Comparison of ENCODE assay signal across 9 cellular contexts in the genomic region with DNA sequence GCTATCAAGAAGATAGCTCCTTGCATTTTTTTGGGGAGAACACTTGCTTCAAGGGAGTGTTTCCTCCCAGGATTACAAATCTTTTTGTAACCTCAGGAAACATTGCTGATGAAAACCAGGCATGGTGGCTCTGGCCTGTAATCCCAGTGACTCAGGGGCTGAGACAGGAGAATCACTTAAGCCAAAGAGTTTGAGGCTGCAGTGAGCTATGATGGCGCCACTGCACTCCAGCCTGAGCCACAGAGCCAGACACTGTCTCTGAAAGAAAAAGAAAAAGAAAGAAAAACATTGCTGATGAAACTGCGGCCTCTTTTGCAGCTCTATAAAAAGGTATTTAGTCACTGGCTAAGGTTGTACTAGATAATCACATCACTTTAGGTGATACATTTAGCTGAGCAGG. TPM values are rescaled to one million over a fixed set of nuclear protein-coding genes. Genes with fewer than 3 reads are reported as not detected.
DNase-seq lines count a peak whose midpoint lies in the region; ATAC-seq and TF ChIP-seq lines count a peak whose summit lies in the region.
"Had no signal": no experiment of that assay in that cellular context is flagged by ENCODE, and none has a peak within 500 bp of the region (broad histone marks: within the 10 kb centered on the region; RNA-seq: fewer than 3 reads in every experiment).

No MANE protein-coding gene starts in this region.

- DNase-seq in ACHN (peak; percentile 37), adipocyte (ENCODE audit: low read depth) (peak; percentile 74), posterior vena cava (ENCODE audit: low spot score) (no peak), nucleus accumbens (lab: John Stamatoyannopoulos, UW) (no peak), pons (ENCODE audit: low spot score) (no peak)

- H3K9ac ChIP-seq in adipocyte (ENCODE audit: low read length), result peak overlapping the region; percentile 93
- H3K9ac ChIP-seq in liver (ENCODE audit: low read depth in 1 of 2, low read length in 2 of 2), result peak overlapping the region in 1 of 2 donors; percentile 100

- TF ChIP-seq CTCF in HEK293 (tag by site-specific recombination; IDR thresholded peaks at IDR 0.05), result no peak
- no peak for TF ChIP-seq CTCF in liver (IDR thresholded peaks at IDR 0.05; ENCODE audit: low read depth, low read length, missing input control)

- H3K9me3 ChIP-seq in HEK293 (ENCODE audit: control insufficient read depth, insufficient read depth, low read depth, low read length) (no peaks in the 10 kb centered on the region), adipocyte (ENCODE audit: control insufficient read depth, low read length) (peaks cover 4% of the 10 kb centered on the region), liver (ENCODE audit: control insufficient read depth in 4 of 4, low read length in 3 of 4) (no peaks in the 10 kb centered on the region)

- ATAC-seq in HG03025 (IDR thresholded peaks at IDR 0.05; ENCODE audit: low FRiP score, unreplicated experiment), result no peak

- CTCF ChIA-PET in HEK293 (lab: Yijun Ruan, JAX), result interaction anchor here (0.5 to 2.9 kb wide), 6 partner anchors 107 to 350 kb away, joined by 3 to 14 read pairs (median 4); no protein-coding TSS in a partner anchor

- no peaks in the 10 kb centered on the region for H3K4me1 ChIP-seq in HEK293 (ENCODE audit: control insufficient read depth, insufficient read depth, low read length)
- peaks cover 22% of the 10 kb centered on the region for H3K4me1 ChIP-seq in adipocyte (ENCODE audit: control insufficient read depth, insufficient read depth, low read length)
- H3K4me1 ChIP-seq in liver (ENCODE audit: control insufficient read depth in 4 of 4, insufficient read depth in 4 of 4, low read length in 3 of 4), result peaks cover 2 to 33% (median 24%) of the 10 kb centered on the region in 4 donors

- H3K36me3 ChIP-seq in HEK293 (ENCODE audit: control insufficient read depth in 2 of 2, insufficient read depth in 1 of 2, low read length in 2 of 2) (no peaks in the 10 kb centered on the region), adipocyte (ENCODE audit: control insufficient read depth, insufficient read depth, low read length, severe bottlenecking) (no peaks in the 10 kb centered on the region), liver (ENCODE audit: control insufficient read depth in 4 of 4, insufficient read depth in 3 of 4, low read depth in 1 of 4, low read length in 3 of 4) (no peaks in the 10 kb centered on the region)

- intact Hi-C loops in posterior vena cava (cut with DNase I), result no loop called here

- TF ChIP-seq RAD21 in liver (IDR thresholded peaks at IDR 0.05), result no peak

- no peak overlapping the region for H3K4me3 ChIP-seq in HEK293 (ENCODE audit: low read depth, low read length)
- H3K4me3 ChIP-seq in adipocyte (ENCODE audit: low read length), result peak overlapping the region; percentile 84
- no peak overlapping the region for H3K4me3 ChIP-seq in liver (ENCODE audit: low read depth in 1 of 3, low read length in 3 of 3)

- POLR2A ChIA-PET in HEK293 (lab: Yijun Ruan, JAX), result interaction anchor here (1.1 kb wide), 1 partner anchor 282 kb away, joined by 3 read pairs; no protein-coding TSS in a partner anchor

- H3K27me3 ChIP-seq in adipocyte (replicated peaks; ENCODE audit: control insufficient read depth, insufficient read depth, low read length), result no peaks in the 10 kb centered on the region
- H3K27me3 ChIP-seq in liver (ENCODE audit: control insufficient read depth in 4 of 4, insufficient read depth in 4 of 4, low read length in 3 of 4), result no peaks in the 10 kb centered on the region

- in situ Hi-C loops in ACHN (cut with HindIII; ENCODE audit: low pct_ligation_motif_present, low pct_unique_long_range_greater_than_20kb, low sequenced_read_pairs), result no loop called here

- H3K27ac ChIP-seq in HEK293 (ENCODE audit: extremely low read depth, low read depth, low read length) (no peak overlapping the region), liver (ENCODE audit: low read depth in 1 of 2, low read length in 2 of 2) (peak overlapping the region; percentile 97 to 100)
- H3K27ac ChIP-seq: HL-60 had no signal

- WGBS in liver, result 95% methylated on average over 2 of the region's 2 CpGs

TF ChIP-seq in HEK293, 187 proteins besides CTCF, POLR2A, EP300 and RAD21:
- TF ChIP-seq PRDM1 (tag by site-specific recombination; IDR thresholded peaks at IDR 0.05) (no peak), TRIM28 (IDR thresholded peaks at IDR 0.05; ENCODE audit: borderline replicate concordance, low read length) (0 out of 2 replicates have a peak, but pooled peaks have one; percentile 10)

TF ChIP-seq in liver, 16 proteins besides CTCF, POLR2A, EP300 and RAD21:
- TF ChIP-seq TAF1 (conservative IDR thresholded peaks at IDR 0.05) (no peak), JUND (IDR thresholded peaks at IDR 0.05) (no peak), SP1 (IDR thresholded peaks at IDR 0.05) (no peak), FOXA1 (IDR thresholded peaks at IDR 0.05) (no peak), FOXA2 (IDR thresholded peaks at IDR 0.05) (no peak), HNF4G (IDR thresholded peaks at IDR 0.05) (no peak), HNF4A (conservative IDR thresholded peaks at IDR 0.05) (no peak), EGR1 (IDR thresholded peaks at IDR 0.05; ENCODE audit: low read depth in 2 of 2) (no peak), NR2F2 (IDR thresholded peaks at IDR 0.05) (no peak), YY1 (IDR thresholded peaks at IDR 0.05) (no peak), GABPA (IDR thresholded peaks at IDR 0.05 in 1 of 2, conservative IDR thresholded peaks at IDR 0.05 in 1 of 2) (no peak)
- TF ChIP-seq, protein P1, sequence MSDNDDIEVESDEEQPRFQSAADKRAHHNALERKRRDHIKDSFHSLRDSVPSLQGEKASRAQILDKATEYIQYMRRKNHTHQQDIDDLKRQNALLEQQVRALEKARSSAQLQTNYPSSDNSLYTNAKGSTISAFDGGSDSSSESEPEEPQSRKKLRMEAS (IDR thresholded peaks at IDR 0.05), result no peak
- TF ChIP-seq, protein P2, sequence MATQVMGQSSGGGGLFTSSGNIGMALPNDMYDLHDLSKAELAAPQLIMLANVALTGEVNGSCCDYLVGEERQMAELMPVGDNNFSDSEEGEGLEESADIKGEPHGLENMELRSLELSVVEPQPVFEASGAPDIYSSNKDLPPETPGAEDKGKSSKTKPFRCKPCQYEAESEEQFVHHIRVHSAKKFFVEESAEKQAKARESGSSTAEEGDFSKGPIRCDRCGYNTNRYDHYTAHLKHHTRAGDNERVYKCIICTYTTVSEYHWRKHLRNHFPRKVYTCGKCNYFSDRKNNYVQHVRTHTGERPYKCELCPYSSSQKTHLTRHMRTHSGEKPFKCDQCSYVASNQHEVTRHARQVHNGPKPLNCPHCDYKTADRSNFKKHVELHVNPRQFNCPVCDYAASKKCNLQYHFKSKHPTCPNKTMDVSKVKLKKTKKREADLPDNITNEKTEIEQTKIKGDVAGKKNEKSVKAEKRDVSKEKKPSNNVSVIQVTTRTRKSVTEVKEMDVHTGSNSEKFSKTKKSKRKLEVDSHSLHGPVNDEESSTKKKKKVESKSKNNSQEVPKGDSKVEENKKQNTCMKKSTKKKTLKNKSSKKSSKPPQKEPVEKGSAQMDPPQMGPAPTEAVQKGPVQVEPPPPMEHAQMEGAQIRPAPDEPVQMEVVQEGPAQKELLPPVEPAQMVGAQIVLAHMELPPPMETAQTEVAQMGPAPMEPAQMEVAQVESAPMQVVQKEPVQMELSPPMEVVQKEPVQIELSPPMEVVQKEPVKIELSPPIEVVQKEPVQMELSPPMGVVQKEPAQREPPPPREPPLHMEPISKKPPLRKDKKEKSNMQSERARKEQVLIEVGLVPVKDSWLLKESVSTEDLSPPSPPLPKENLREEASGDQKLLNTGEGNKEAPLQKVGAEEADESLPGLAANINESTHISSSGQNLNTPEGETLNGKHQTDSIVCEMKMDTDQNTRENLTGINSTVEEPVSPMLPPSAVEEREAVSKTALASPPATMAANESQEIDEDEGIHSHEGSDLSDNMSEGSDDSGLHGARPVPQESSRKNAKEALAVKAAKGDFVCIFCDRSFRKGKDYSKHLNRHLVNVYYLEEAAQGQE (IDR thresholded peaks at IDR 0.05), result no peak
- TF ChIP-seq, protein P3, sequence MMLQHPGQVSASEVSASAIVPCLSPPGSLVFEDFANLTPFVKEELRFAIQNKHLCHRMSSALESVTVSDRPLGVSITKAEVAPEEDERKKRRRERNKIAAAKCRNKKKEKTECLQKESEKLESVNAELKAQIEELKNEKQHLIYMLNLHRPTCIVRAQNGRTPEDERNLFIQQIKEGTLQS (IDR thresholded peaks at IDR 0.05), result no peak
- TF ChIP-seq, protein P4, sequence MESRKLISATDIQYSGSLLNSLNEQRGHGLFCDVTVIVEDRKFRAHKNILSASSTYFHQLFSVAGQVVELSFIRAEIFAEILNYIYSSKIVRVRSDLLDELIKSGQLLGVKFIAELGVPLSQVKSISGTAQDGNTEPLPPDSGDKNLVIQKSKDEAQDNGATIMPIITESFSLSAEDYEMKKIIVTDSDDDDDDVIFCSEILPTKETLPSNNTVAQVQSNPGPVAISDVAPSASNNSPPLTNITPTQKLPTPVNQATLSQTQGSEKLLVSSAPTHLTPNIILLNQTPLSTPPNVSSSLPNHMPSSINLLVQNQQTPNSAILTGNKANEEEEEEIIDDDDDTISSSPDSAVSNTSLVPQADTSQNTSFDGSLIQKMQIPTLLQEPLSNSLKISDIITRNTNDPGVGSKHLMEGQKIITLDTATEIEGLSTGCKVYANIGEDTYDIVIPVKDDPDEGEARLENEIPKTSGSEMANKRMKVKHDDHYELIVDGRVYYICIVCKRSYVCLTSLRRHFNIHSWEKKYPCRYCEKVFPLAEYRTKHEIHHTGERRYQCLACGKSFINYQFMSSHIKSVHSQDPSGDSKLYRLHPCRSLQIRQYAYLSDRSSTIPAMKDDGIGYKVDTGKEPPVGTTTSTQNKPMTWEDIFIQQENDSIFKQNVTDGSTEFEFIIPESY (IDR thresholded peaks at IDR 0.05), result no peak

RNA-seq across cellular contexts. Expression of a gene that starts 7.3 kb away (rescaled TPM):
- under 1 TPM; under 0.01 TPM for total RNA-seq in liver
- polyA plus RNA-seq in liver, result 10 to 100 TPM in 1 of 2 donors, not detected in 1; 16.7 TPM
- over 10,000 TPM; 12,584 to 18,986 TPM for total RNA-seq in posterior vena cava

RNA-seq across cellular contexts. Expression of a gene that starts 18.7 kb away (rescaled TPM):
- 1 to 10 TPM; 6.3 to 8.3 TPM for total RNA-seq in liver
- 1 to 10 TPM; 2.9 to 3.9 TPM for polyA plus RNA-seq in liver
- total RNA-seq in posterior vena cava, result 10 to 100 TPM; 12.6 to 21.6 TPM

Comparison
In these comparisons a context has a peak if more than half of its experiments do, and no peak if none do; other contexts are left out.
1. DNase-seq: peak in ACHN (single experiment) and adipocyte (single experiment); none in posterior vena cava (single experiment), nucleus accumbens (0 of 56) and pons (single experiment).
2. RNA of a gene that starts 7.3 kb away (total RNA-seq): 12,584 to 18,986 TPM in posterior vena cava; under 0.01 TPM in liver; every median in the first group is over 1,000 times any median in the second.